Comparison of ENCODE assay signal across 8 cellular contexts in genomic region chr2:113891265-113891959, GRCh38. TPM values are rescaled to one million over a fixed set of nuclear protein-coding genes. Genes with fewer than 3 reads are reported as not detected.
DNase-seq lines count a peak whose midpoint lies in the region; ATAC-seq and TF ChIP-seq lines count a peak whose summit lies in the region.

No MANE protein-coding gene starts in this region.

- no peaks in the 10 kb centered on the region for H3K27me3 ChIP-seq in MG63
- H3K27me3 ChIP-seq in ectodermal cell (ENCODE audit: control insufficient read depth, insufficient read depth, low read length, poor library complexity, severe bottlenecking): no peaks in the 10 kb centered on the region
- no peaks in the 10 kb centered on the region for H3K27me3 ChIP-seq in neural cell (ENCODE audit: insufficient read depth, low read depth, low read length)

- H3K9ac ChIP-seq in neural cell (ENCODE audit: low read length): peak overlapping the region; percentile 99

- peaks cover 0 to 3% (median 0%) of the 10 kb centered on the region in 7 donors for H3K9me3 Mint-ChIP-seq in CD14-positive monocyte

- H2AFZ ChIP-seq in neural cell (ENCODE audit: low read depth, low read length): no peak overlapping the region

- ATAC-seq in GM19351 (IDR thresholded peaks at IDR 0.05; ENCODE audit: unreplicated experiment): no peak

- no peak for TF ChIP-seq EP300 in neural cell (conservative IDR thresholded peaks at IDR 0.05; ENCODE audit: poor library complexity, severe bottlenecking)

- peaks cover 8% of the 10 kb centered on the region for H4K20me1 ChIP-seq in neural cell (ENCODE audit: insufficient read depth)

- no peak for TF ChIP-seq RAD21 in neural cell (conservative IDR thresholded peaks at IDR 0.05)

- H3K27ac Mint-ChIP-seq in CD14-positive monocyte: peak overlapping the region; percentile 96 to 99 (median 99)

- H3K27ac ChIP-seq in ectodermal cell (ENCODE audit: insufficient read depth, low read depth, low read length, poor library complexity, severe bottlenecking): peak overlapping the region; percentile 100
- peak overlapping the region; percentile 95 for H3K27ac ChIP-seq in neural cell (ENCODE audit: low read length)

- H3K4me3 ChIP-seq in MG63 (peak overlapping the region; percentile 94), ectodermal cell (ENCODE audit: insufficient read depth, low read depth, low read length) (peak overlapping the region; percentile 63), neural cell (ENCODE audit: low read length) (peak overlapping the region; percentile 88)

- peaks cover 10% of the 10 kb centered on the region for H3K4me1 ChIP-seq in ectodermal cell (ENCODE audit: control insufficient read depth, insufficient read depth, low read length)

- H3K4me3 Mint-ChIP-seq in CD14-positive monocyte: peak overlapping the region; percentile 96

- intact Hi-C loops in CD14-positive monocyte (cut with micrococcal nuclease): loop anchor here (5.0 to 10.0 kb wide), 3 partner anchors 34 to 137 kb away; partner anchors contain the start of gene SLC35F5 (in 1 of the 2)

- H3K9me3 ChIP-seq in MG63: no peaks in the 10 kb centered on the region
- no peaks in the 10 kb centered on the region for H3K9me3 ChIP-seq in ectodermal cell (ENCODE audit: control insufficient read depth, low read length)
- H3K9me3 ChIP-seq in neural cell (ENCODE audit: low read length): no peaks in the 10 kb centered on the region

- H3K27me3 Mint-ChIP-seq in CD14-positive monocyte (ENCODE audit: low read depth in 3 of 3): peaks cover 0 to 2% (median 0%) of the 10 kb centered on the region in 3 donors

- no peak for DNase-seq in CD14-positive monocyte (ENCODE audit: low spot score)
- DNase-seq in MG63: no peak
- no peak for DNase-seq in COR-L47 (lab: John Stamatoyannopoulos, UW)
- DNase-seq in NCI-H1436 treated with DMSO at 0.1 percent for 48 hours (lab: John Stamatoyannopoulos, UW): no peak
- no peak for DNase-seq in C1 segment of cervical spinal cord (lab: John Stamatoyannopoulos, UW)

- 8% methylated on average over 3 to 4 of the region's 5 CpGs for WGBS in ectodermal cell, 2 experiments

- peaks cover 72% of the 10 kb centered on the region for H3K79me2 ChIP-seq in neural cell (replicated peaks; ENCODE audit: insufficient read depth, low read length)

- H3K9me2 ChIP-seq in neural cell (ENCODE audit: insufficient read depth, low read length): no peaks in the 10 kb centered on the region

- peaks cover 77% of the 10 kb centered on the region for H3K4me1 Mint-ChIP-seq in CD14-positive monocyte

- H3K4me2 ChIP-seq in neural cell (ENCODE audit: low read length): peak overlapping the region; percentile 95

- peaks cover 26 to 38% of the 10 kb centered on the region in 2 donors for H3K36me3 Mint-ChIP-seq in CD14-positive monocyte

- TF ChIP-seq CTCF in CD14-positive monocyte (IDR thresholded peaks at IDR 0.05) (no peak), neural cell (IDR thresholded peaks at IDR 0.05; ENCODE audit: poor library complexity, severe bottlenecking) (no peak)

- peaks cover 29% of the 10 kb centered on the region for H3K36me3 ChIP-seq in MG63
- no peaks in the 10 kb centered on the region for H3K36me3 ChIP-seq in ectodermal cell (ENCODE audit: control insufficient read depth, insufficient read depth, low read length)
- no peaks in the 10 kb centered on the region for H3K36me3 ChIP-seq in neural cell (ENCODE audit: insufficient read depth, low read length)

- H3F3A ChIP-seq in neural cell (ENCODE audit: insufficient read depth, low read length, poor library complexity, severe bottlenecking): peaks cover 11% of the 10 kb centered on the region

TF ChIP-seq in neural cell, 6 proteins besides CTCF, POLR2A, EP300 and RAD21:
- TF ChIP-seq TAF1 (IDR thresholded peaks at IDR 0.05; ENCODE audit: low read depth): no peak
- TF ChIP-seq EZH2 (IDR thresholded peaks at IDR 0.05; ENCODE audit: borderline replicate concordance, insufficient read depth, low read length, poor library complexity, severe bottlenecking): no peak
- no peak for TF ChIP-seq POLR2AphosphoS5 (IDR thresholded peaks at IDR 0.05)
- no peak for TF ChIP-seq MXI1 (conservative IDR thresholded peaks at IDR 0.05; ENCODE audit: poor library complexity, severe bottlenecking)
- no peak for TF ChIP-seq REST (IDR thresholded peaks at IDR 0.05; ENCODE audit: borderline replicate concordance)
- no peak for TF ChIP-seq SMC3 (conservative IDR thresholded peaks at IDR 0.05; ENCODE audit: poor library complexity)

RNA-seq across cellular contexts. Expression of gene ACTR3, which starts 1.5 kb away (rescaled TPM):
- polyA plus RNA-seq in CD14-positive monocyte: 100 to 1,000 TPM; 464 to 557 TPM
- total RNA-seq in MG63 (2014; rRNA removed; shearing (Covaris generic); ENCODE audit: low replicate concordance): 378 and 428 TPM in 2 replicates
- polyA plus RNA-seq in ectodermal cell (2013, experiment 1 of 4): 123 TPM
- 129 TPM for polyA plus RNA-seq in ectodermal cell (2013, experiment 2 of 4)
- polyA plus RNA-seq in ectodermal cell (2013, experiment 3 of 4): 75.9 TPM
- 84.9 TPM for polyA plus RNA-seq in ectodermal cell (2013, experiment 4 of 4)
- 228 and 255 TPM in 2 replicates for polyA plus RNA-seq in neural cell
- polyA minus RNA-seq in neural cell: 232 and 263 TPM in 2 replicates
